2 cellular contexts compared by ENCODE assay signal in the genomic region with DNA sequence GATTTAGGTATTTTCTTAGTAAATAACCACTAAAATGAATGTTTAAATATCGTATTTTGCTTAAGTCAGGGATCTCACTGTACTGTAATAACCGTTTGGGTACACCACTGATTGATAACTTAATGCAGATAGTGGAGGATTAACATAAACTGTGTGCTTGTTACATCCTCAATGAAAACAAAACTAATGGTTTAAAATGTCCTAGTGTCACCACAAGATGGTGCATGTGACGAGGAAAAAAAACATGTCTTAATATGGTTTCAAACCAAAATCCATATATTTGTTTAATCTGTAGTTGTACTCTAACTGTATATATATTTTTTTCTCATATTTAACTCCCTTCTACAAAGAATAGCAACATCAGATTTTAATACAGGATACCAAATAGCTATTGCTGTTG.
TF ChIP-seq lines count a peak whose summit lies in the region.

No MANE protein-coding gene starts in this region.

TF ChIP-seq in K562, 482 proteins besides CTCF, POLR2A, EP300 and RAD21:
- TF ChIP-seq ZKSCAN8 (CRISPR knock-in tag; IDR thresholded peaks at IDR 0.05): no peak
- no peak for TF ChIP-seq HCFC1 (IDR thresholded peaks at IDR 0.05; ENCODE audit: low read depth, low read length)
- no peak for TF ChIP-seq POLR2AphosphoS2 (IDR thresholded peaks at IDR 0.05; ENCODE audit: low read length)
- TF ChIP-seq SMC3 (conservative IDR thresholded peaks at IDR 0.05; ENCODE audit: insufficient read depth, low read depth, low read length): 0 out of 2 replicates have a peak, but pooled peaks have one; percentile 33
- no peak for TF ChIP-seq ZNF23 (CRISPR knock-in tag; IDR thresholded peaks at IDR 0.05)
- TF ChIP-seq, protein P1, sequence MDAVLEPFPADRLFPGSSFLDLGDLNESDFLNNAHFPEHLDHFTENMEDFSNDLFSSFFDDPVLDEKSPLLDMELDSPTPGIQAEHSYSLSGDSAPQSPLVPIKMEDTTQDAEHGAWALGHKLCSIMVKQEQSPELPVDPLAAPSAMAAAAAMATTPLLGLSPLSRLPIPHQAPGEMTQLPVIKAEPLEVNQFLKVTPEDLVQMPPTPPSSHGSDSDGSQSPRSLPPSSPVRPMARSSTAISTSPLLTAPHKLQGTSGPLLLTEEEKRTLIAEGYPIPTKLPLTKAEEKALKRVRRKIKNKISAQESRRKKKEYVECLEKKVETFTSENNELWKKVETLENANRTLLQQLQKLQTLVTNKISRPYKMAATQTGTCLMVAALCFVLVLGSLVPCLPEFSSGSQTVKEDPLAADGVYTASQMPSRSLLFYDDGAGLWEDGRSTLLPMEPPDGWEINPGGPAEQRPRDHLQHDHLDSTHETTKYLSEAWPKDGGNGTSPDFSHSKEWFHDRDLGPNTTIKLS (IDR thresholded peaks at IDR 0.05; ENCODE audit: borderline replicate concordance, low read depth): no peak
- TF ChIP-seq SRSF7 (optimal IDR thresholded peaks at IDR 0.05; ENCODE audit: low read depth, low read length): no peak
- no peak for TF ChIP-seq ATF7 (IDR thresholded peaks at IDR 0.05)
- no peak for TF ChIP-seq POLR2B (IDR thresholded peaks at IDR 0.05; ENCODE audit: low read depth, partially characterized antibody)

TF ChIP-seq in GM23338, 12 proteins besides CTCF, POLR2A, EP300 and RAD21:
- TF ChIP-seq JUNB (IDR thresholded peaks at IDR 0.05; ENCODE audit: unreplicated experiment): no peak
- no peak for TF ChIP-seq STAT1 (IDR thresholded peaks at IDR 0.05; ENCODE audit: unreplicated experiment)
- TF ChIP-seq, protein P2, sequence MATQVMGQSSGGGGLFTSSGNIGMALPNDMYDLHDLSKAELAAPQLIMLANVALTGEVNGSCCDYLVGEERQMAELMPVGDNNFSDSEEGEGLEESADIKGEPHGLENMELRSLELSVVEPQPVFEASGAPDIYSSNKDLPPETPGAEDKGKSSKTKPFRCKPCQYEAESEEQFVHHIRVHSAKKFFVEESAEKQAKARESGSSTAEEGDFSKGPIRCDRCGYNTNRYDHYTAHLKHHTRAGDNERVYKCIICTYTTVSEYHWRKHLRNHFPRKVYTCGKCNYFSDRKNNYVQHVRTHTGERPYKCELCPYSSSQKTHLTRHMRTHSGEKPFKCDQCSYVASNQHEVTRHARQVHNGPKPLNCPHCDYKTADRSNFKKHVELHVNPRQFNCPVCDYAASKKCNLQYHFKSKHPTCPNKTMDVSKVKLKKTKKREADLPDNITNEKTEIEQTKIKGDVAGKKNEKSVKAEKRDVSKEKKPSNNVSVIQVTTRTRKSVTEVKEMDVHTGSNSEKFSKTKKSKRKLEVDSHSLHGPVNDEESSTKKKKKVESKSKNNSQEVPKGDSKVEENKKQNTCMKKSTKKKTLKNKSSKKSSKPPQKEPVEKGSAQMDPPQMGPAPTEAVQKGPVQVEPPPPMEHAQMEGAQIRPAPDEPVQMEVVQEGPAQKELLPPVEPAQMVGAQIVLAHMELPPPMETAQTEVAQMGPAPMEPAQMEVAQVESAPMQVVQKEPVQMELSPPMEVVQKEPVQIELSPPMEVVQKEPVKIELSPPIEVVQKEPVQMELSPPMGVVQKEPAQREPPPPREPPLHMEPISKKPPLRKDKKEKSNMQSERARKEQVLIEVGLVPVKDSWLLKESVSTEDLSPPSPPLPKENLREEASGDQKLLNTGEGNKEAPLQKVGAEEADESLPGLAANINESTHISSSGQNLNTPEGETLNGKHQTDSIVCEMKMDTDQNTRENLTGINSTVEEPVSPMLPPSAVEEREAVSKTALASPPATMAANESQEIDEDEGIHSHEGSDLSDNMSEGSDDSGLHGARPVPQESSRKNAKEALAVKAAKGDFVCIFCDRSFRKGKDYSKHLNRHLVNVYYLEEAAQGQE (IDR thresholded peaks at IDR 0.05; ENCODE audit: unreplicated experiment): no peak
- TF ChIP-seq NANOG (IDR thresholded peaks at IDR 0.05; ENCODE audit: borderline replicate concordance): no peak
- TF ChIP-seq ZNF114 (CRISPR knock-in tag; IDR thresholded peaks at IDR 0.05): no peak
- no peak for TF ChIP-seq POLR2AphosphoS5 (IDR thresholded peaks at IDR 0.05; ENCODE audit: low read depth)
- TF ChIP-seq EZH2 (IDR thresholded peaks at IDR 0.05; ENCODE audit: low read depth, unreplicated experiment): no peak
- TF ChIP-seq, protein P3, sequence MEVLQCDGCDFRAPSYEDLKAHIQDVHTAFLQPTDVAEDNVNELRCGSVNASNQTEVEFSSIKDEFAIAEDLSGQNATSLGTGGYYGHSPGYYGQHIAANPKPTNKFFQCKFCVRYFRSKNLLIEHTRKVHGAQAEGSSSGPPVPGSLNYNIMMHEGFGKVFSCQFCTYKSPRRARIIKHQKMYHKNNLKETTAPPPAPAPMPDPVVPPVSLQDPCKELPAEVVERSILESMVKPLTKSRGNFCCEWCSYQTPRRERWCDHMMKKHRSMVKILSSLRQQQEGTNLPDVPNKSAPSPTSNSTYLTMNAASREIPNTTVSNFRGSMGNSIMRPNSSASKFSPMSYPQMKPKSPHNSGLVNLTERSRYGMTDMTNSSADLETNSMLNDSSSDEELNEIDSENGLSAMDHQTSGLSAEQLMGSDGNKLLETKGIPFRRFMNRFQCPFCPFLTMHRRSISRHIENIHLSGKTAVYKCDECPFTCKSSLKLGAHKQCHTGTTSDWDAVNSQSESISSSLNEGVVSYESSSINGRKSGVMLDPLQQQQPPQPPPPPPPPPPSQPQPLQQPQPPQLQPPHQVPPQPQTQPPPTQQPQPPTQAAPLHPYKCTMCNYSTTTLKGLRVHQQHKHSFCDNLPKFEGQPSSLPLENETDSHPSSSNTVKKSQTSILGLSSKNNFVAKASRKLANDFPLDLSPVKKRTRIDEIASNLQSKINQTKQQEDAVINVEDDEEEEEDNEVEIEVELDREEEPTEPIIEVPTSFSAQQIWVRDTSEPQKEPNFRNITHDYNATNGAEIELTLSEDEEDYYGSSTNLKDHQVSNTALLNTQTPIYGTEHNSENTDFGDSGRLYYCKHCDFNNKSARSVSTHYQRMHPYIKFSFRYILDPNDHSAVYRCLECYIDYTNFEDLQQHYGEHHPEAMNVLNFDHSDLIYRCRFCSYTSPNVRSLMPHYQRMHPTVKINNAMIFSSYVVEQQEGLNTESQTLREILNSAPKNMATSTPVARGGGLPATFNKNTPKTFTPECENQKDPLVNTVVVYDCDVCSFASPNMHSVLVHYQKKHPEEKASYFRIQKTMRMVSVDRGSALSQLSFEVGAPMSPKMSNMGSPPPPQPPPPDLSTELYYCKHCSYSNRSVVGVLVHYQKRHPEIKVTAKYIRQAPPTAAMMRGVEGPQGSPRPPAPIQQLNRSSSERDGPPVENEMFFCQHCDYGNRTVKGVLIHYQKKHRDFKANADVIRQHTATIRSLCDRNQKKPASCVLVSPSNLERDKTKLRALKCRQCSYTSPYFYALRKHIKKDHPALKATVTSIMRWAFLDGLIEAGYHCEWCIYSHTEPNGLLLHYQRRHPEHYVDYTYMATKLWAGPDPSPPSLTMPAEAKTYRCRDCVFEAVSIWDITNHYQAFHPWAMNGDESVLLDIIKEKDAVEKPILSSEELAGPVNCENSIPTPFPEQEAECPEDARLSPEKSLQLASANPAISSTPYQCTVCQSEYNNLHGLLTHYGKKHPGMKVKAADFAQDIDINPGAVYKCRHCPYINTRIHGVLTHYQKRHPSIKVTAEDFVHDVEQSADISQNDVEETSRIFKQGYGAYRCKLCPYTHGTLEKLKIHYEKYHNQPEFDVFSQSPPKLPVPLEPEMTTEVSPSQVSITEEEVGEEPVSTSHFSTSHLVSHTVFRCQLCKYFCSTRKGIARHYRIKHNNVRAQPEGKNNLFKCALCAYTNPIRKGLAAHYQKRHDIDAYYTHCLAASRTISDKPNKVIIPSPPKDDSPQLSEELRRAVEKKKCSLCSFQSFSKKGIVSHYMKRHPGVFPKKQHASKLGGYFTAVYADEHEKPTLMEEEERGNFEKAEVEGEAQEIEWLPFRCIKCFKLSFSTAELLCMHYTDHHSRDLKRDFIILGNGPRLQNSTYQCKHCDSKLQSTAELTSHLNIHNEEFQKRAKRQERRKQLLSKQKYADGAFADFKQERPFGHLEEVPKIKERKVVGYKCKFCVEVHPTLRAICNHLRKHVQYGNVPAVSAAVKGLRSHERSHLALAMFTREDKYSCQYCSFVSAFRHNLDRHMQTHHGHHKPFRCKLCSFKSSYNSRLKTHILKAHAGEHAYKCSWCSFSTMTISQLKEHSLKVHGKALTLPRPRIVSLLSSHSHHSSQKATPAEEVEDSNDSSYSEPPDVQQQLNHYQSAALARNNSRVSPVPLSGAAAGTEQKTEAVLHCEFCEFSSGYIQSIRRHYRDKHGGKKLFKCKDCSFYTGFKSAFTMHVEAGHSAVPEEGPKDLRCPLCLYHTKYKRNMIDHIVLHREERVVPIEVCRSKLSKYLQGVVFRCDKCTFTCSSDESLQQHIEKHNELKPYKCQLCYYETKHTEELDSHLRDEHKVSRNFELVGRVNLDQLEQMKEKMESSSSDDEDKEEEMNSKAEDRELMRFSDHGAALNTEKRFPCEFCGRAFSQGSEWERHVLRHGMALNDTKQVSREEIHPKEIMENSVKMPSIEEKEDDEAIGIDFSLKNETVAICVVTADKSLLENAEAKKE (CRISPR knock-in tag; IDR thresholded peaks at IDR 0.05): no peak
- no peak for TF ChIP-seq EZH2phosphoT487 (IDR thresholded peaks at IDR 0.05; ENCODE audit: unreplicated experiment)
- no peak for TF ChIP-seq ZNF331 (CRISPR knock-in tag; IDR thresholded peaks at IDR 0.05; ENCODE audit: low read depth)
- no peak for TF ChIP-seq CREB1 (CRISPR knock-in tag; IDR thresholded peaks at IDR 0.05; ENCODE audit: low read depth)
- TF ChIP-seq, protein P4, sequence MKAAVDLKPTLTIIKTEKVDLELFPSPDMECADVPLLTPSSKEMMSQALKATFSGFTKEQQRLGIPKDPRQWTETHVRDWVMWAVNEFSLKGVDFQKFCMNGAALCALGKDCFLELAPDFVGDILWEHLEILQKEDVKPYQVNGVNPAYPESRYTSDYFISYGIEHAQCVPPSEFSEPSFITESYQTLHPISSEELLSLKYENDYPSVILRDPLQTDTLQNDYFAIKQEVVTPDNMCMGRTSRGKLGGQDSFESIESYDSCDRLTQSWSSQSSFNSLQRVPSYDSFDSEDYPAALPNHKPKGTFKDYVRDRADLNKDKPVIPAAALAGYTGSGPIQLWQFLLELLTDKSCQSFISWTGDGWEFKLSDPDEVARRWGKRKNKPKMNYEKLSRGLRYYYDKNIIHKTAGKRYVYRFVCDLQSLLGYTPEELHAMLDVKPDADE (IDR thresholded peaks at IDR 0.05): no peak
